ENCODE assay signal across 1 cellular context in genomic region chr11:96103721-96104120, GRCh38.
TF ChIP-seq lines count a peak whose summit lies in the region.

No MANE protein-coding gene starts in this region.

TF ChIP-seq in HepG2, 621 proteins besides CTCF, POLR2A, EP300 and RAD21 (continued from another document):
- TF ChIP-seq ZNF687 (CRISPR knock-in tag; IDR thresholded peaks at IDR 0.05) = no peak
- no peak for TF ChIP-seq THRA (CRISPR knock-in tag; IDR thresholded peaks at IDR 0.05; ENCODE audit: borderline replicate concordance)
- TF ChIP-seq XRCC5 (optimal IDR thresholded peaks at IDR 0.05; ENCODE audit: low read length) = no peak
- TF ChIP-seq ATF4 (CRISPR knock-in tag; IDR thresholded peaks at IDR 0.05) = no peak
- no peak for TF ChIP-seq SRSF4 (IDR thresholded peaks at IDR 0.05; ENCODE audit: low read depth, low read length, poor library complexity, severe bottlenecking)
- TF ChIP-seq, protein P1, sequence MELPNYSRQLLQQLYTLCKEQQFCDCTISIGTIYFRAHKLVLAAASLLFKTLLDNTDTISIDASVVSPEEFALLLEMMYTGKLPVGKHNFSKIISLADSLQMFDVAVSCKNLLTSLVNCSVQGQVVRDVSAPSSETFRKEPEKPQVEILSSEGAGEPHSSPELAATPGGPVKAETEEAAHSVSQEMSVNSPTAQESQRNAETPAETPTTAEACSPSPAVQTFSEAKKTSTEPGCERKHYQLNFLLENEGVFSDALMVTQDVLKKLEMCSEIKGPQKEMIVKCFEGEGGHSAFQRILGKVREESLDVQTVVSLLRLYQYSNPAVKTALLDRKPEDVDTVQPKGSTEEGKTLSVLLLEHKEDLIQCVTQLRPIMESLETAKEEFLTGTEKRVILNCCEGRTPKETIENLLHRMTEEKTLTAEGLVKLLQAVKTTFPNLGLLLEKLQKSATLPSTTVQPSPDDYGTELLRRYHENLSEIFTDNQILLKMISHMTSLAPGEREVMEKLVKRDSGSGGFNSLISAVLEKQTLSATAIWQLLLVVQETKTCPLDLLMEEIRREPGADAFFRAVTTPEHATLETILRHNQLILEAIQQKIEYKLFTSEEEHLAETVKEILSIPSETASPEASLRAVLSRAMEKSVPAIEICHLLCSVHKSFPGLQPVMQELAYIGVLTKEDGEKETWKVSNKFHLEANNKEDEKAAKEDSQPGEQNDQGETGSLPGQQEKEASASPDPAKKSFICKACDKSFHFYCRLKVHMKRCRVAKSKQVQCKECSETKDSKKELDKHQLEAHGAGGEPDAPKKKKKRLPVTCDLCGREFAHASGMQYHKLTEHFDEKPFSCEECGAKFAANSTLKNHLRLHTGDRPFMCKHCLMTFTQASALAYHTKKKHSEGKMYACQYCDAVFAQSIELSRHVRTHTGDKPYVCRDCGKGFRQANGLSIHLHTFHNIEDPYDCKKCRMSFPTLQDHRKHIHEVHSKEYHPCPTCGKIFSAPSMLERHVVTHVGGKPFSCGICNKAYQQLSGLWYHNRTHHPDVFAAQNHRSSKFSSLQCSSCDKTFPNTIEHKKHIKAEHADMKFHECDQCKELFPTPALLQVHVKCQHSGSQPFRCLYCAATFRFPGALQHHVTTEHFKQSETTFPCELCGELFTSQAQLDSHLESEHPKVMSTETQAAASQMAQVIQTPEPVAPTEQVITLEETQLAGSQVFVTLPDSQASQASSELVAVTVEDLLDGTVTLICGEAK (IDR thresholded peaks at IDR 0.05) = no peak
- TF ChIP-seq, protein P1 (CRISPR knock-in tag; IDR thresholded peaks at IDR 0.05) = no peak
- TF ChIP-seq, protein P2, sequence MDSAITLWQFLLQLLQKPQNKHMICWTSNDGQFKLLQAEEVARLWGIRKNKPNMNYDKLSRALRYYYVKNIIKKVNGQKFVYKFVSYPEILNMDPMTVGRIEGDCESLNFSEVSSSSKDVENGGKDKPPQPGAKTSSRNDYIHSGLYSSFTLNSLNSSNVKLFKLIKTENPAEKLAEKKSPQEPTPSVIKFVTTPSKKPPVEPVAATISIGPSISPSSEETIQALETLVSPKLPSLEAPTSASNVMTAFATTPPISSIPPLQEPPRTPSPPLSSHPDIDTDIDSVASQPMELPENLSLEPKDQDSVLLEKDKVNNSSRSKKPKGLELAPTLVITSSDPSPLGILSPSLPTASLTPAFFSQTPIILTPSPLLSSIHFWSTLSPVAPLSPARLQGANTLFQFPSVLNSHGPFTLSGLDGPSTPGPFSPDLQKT (CRISPR knock-in tag; IDR thresholded peaks at IDR 0.05; ENCODE audit: borderline replicate concordance) = no peak
- no peak for TF ChIP-seq BRCA1 (CRISPR knock-in tag; IDR thresholded peaks at IDR 0.05)
- TF ChIP-seq ZNF343 (CRISPR knock-in tag; IDR thresholded peaks at IDR 0.05) = no peak
- TF ChIP-seq MXI1 (IDR thresholded peaks at IDR 0.05; ENCODE audit: borderline replicate concordance, low read depth, low read length) = no peak
- no peak for TF ChIP-seq HES4 (CRISPR knock-in tag; IDR thresholded peaks at IDR 0.05; ENCODE audit: borderline replicate concordance)
